Comparison of ENCODE assay signal across 1 cellular context in genomic region chr7:1750541-1751021, GRCh38.
TF ChIP-seq lines count a peak whose summit lies in the region.

No MANE protein-coding gene starts in this region.

TF ChIP-seq in H1, 55 proteins besides CTCF, POLR2A, EP300 and RAD21 (continued from another document):
- TF ChIP-seq RFX5 (IDR thresholded peaks at IDR 0.05; ENCODE audit: borderline replicate concordance, low read depth, low read length), result no peak
- no peak for TF ChIP-seq TAF7 (optimal IDR thresholded peaks at IDR 0.05; ENCODE audit: borderline replicate concordance, low read depth, low read length)
- no peak for TF ChIP-seq KDM4A (IDR thresholded peaks at IDR 0.05; ENCODE audit: low read depth, low read length, severe bottlenecking)
- TF ChIP-seq GABPA (IDR thresholded peaks at IDR 0.05; ENCODE audit: borderline replicate concordance, insufficient read depth, low read length), result no peak
- no peak for TF ChIP-seq BRCA1 (IDR thresholded peaks at IDR 0.05; ENCODE audit: low read depth, low read length)
- TF ChIP-seq NRF1 (IDR thresholded peaks at IDR 0.05; ENCODE audit: low read depth, low read length), result no peak
- no peak for TF ChIP-seq JUN (IDR thresholded peaks at IDR 0.05; ENCODE audit: low read depth, low read length)
- no peak for TF ChIP-seq CBX8 (IDR thresholded peaks at IDR 0.05; ENCODE audit: borderline replicate concordance, low read depth, low read length)
